ENCODE assay signal across 8 cellular contexts in genomic region chr6:25963426-25964123, GRCh38. TPM values are rescaled to one million over a fixed set of nuclear protein-coding genes. Genes with fewer than 3 reads are reported as not detected.
DNase-seq lines count a peak whose midpoint lies in the region; ATAC-seq and TF ChIP-seq lines count a peak whose summit lies in the region.

No MANE protein-coding gene starts in this region.

- no peak for ATAC-seq in activated T-helper 17 cell treated with anti-CD3 and anti-CD28 coated beads, Interleukin-2, amount 50 U/mL, for 72 hours (replicated peaks)
- no peak for ATAC-seq in HG03378 (IDR thresholded peaks at IDR 0.05; ENCODE audit: unreplicated experiment)

- WGBS in spleen, 5 donors: 0 to 6% (median 3%) methylated on average over 6 of the region's 6 CpGs

- peak overlapping the region; percentile 99 for H3K27ac Mint-ChIP-seq in activated T-helper 17 cell treated with anti-CD3 and anti-CD28 coated beads, Interleukin-2, amount 50 U/mL, for 72 hours

- H3K4me1 Mint-ChIP-seq in activated T-helper 17 cell treated with anti-CD3 and anti-CD28 coated beads, Interleukin-2, amount 50 U/mL, for 72 hours: peaks cover 64% of the 10 kb centered on the region

- intact Hi-C loops in spleen (cut with DNase I; ENCODE audit: low total_unique reads): no loop called here

- H3K9me3 ChIP-seq in spleen: no peaks in the 10 kb centered on the region

- TF ChIP-seq CTCF in AG10803 (conservative IDR thresholded peaks at IDR 0.05; ENCODE audit: low read length) (no peak), spleen (IDR thresholded peaks at IDR 0.05 in 8 of 11, conservative IDR thresholded peaks at IDR 0.05 in 3 of 11) (no peak)

- H3K36me3 Mint-ChIP-seq in activated T-helper 17 cell treated with anti-CD3 and anti-CD28 coated beads, Interleukin-2, amount 50 U/mL, for 72 hours (ENCODE audit: low read depth): peaks cover 73% of the 10 kb centered on the region

- H3K4me3 ChIP-seq in AG10803 (ENCODE audit: low read length): peak overlapping the region; percentile 83
- peak overlapping the region; percentile 43 to 84 (median 64) for H3K4me3 ChIP-seq in spleen

- H3K27ac ChIP-seq in spleen: peak overlapping the region; percentile 92 to 97 (median 96)

- DNase-seq in AG10803 (ENCODE audit: low read depth): peak; percentile 20
- peak; percentile 70 for DNase-seq in HT-29 (ENCODE audit: low spot score)
- DNase-seq in iPS DF 19.7 (ENCODE audit: low read depth, low spot score): peak; percentile 76
- DNase-seq in spleen: no peak
- DNase-seq in NCI-H1694 treated with DMSO at 0.1 percent for 48 hours (lab: John Stamatoyannopoulos, UW): no peak
- DNase-seq in H4 (ENCODE audit: low spot score): no peak

- peak overlapping the region; percentile 96 for H3K4me3 Mint-ChIP-seq in activated T-helper 17 cell treated with anti-CD3 and anti-CD28 coated beads, Interleukin-2, amount 50 U/mL, for 72 hours

- peaks cover 0 to 43% (median 35%) of the 10 kb centered on the region in 6 donors for H3K36me3 ChIP-seq in spleen

- TF ChIP-seq POLR2A in spleen (IDR thresholded peaks at IDR 0.05): no peak

- H3K27me3 ChIP-seq in spleen (replicated peaks in 1 of 7): no peaks in the 10 kb centered on the region

- H3K4me1 ChIP-seq in spleen: peaks cover 44 to 90% (median 80%) of the 10 kb centered on the region in 6 donors

- H3K9me3 Mint-ChIP-seq in activated T-helper 17 cell treated with anti-CD3 and anti-CD28 coated beads, Interleukin-2, amount 50 U/mL, for 72 hours: peaks cover 6% of the 10 kb centered on the region

- H3K27me3 Mint-ChIP-seq in activated T-helper 17 cell treated with anti-CD3 and anti-CD28 coated beads, Interleukin-2, amount 50 U/mL, for 72 hours: no peaks in the 10 kb centered on the region

RNA-seq across cellular contexts. Expression of gene TRIM38, which starts 1.0 kb away (rescaled TPM):
- 2.5 and 4.0 TPM in 2 replicates for total RNA-seq in HT-29 (2014; rRNA removed; shearing (Covaris generic))
- 10 to 100 TPM; 26.7 to 69.2 TPM for total RNA-seq in activated T-helper 17 cell treated with anti-CD3 and anti-CD28 coated beads, Interleukin-2, amount 50 U/mL, for 72 hours
- 10 to 100 TPM; 25.7 to 34.4 (median 30.3) TPM for total RNA-seq in spleen
- 10 to 100 TPM in 1 of 3 donors, 1 to 10 TPM in 2; 8.0 to 14.4 (median 9.6) TPM for polyA plus RNA-seq in spleen
- 4.7 and 7.1 TPM in 2 replicates for total RNA-seq in H4 (2014; rRNA removed; shearing (Covaris generic))

RNA-seq across cellular contexts. Expression of gene SLC17A2, which starts 33.1 kb away (rescaled TPM):
- total RNA-seq in HT-29 (2014; rRNA removed; shearing (Covaris generic)): not detected in 2 replicates
- not detected for total RNA-seq in activated T-helper 17 cell treated with anti-CD3 and anti-CD28 coated beads, Interleukin-2, amount 50 U/mL, for 72 hours
- total RNA-seq in spleen: not detected
- polyA plus RNA-seq in spleen: not detected
- total RNA-seq in H4 (2014; rRNA removed; shearing (Covaris generic)): not detected in 2 replicates

Comparison
In these comparisons a context has a peak if more than half of its experiments do, and no peak if none do; other contexts are left out.
1. DNase-seq: peak in AG10803 (single experiment), HT-29 (single experiment) and iPS DF 19.7 (single experiment); none in spleen (single experiment), NCI-H1694 treated with DMSO at 0.1 percent for 48 hours (single experiment) and H4 (single experiment).